ENCODE assay signal across 24 cellular contexts in genomic region chr20:1386323-1386722, GRCh38. TPM values are rescaled to one million over a fixed set of nuclear protein-coding genes. Genes with fewer than 3 reads are reported as not detected.
DNase-seq lines count a peak whose midpoint lies in the region; ATAC-seq and TF ChIP-seq lines count a peak whose summit lies in the region.
"Had no signal": no experiment of that assay in that cellular context is flagged by ENCODE, and none has a peak within 500 bp of the region (broad histone marks: within the 10 kb centered on the region; RNA-seq: fewer than 3 reads in every experiment).

No MANE protein-coding gene starts in this region.

- H3K27me3 Mint-ChIP-seq in activated CD4-positive, alpha-beta T cell treated with anti-CD3 and anti-CD28 coated beads, Interleukin-2, amount 10 ng/mL, durations not matched to agents 7 days and 5 days, result no peaks in the 10 kb centered on the region
- H3K27me3 Mint-ChIP-seq in activated naive CD8-positive, alpha-beta T cell treated with anti-CD3 and anti-CD28 coated beads, Interleukin-2, amount 50 U/mL, for 24 hours, result no peaks in the 10 kb centered on the region
- H3K27me3 Mint-ChIP-seq in stimulated activated memory B cell treated with anti-CD40 and anti-IgM and Interleukin-4, amounts not matched to agents 10 μg/mL and 1 μg/mL and 100 μg/mL, for 72 hours, result no peaks in the 10 kb centered on the region

- H3K36me3 ChIP-seq in HEK293 (ENCODE audit: control insufficient read depth in 2 of 2, insufficient read depth in 1 of 2, low read length in 2 of 2), result peaks cover 10 to 39% of the 10 kb centered on the region in 2 experiments; a peak in 2 of 3 replicates
- H3K36me3 ChIP-seq: gastroesophageal sphincter, neural progenitor cell had no signal

- CTCF ChIA-PET in activated CD4-positive, alpha-beta T cell treated with anti-CD3 and anti-CD28 coated beads, Interleukin-2, amount 10 ng/mL, durations not matched to agents 7 days and 5 days (lab: Charles Lee), result interaction anchor here (0.5 kb wide), 1 partner anchor 512 kb away, joined by 3 read pairs; no protein-coding TSS in a partner anchor
- CTCF ChIA-PET in HEK293 (lab: Yijun Ruan, JAX), result interaction anchor here (0.9 to 1.1 kb wide), 4 partner anchors 11 to 118 kb away, joined by 3 read pairs; no protein-coding TSS in a partner anchor

- no peaks in the 10 kb centered on the region for H3K9me3 ChIP-seq in HEK293 (ENCODE audit: control insufficient read depth, insufficient read depth, low read depth, low read length)
- H3K9me3 ChIP-seq: gastroesophageal sphincter had no signal

- peak overlapping the region; percentile 51 for H3K27ac Mint-ChIP-seq in activated CD4-positive, alpha-beta T cell treated with anti-CD3 and anti-CD28 coated beads, Interleukin-2, amount 10 ng/mL, durations not matched to agents 7 days and 5 days
- H3K27ac Mint-ChIP-seq in activated naive CD8-positive, alpha-beta T cell treated with anti-CD3 and anti-CD28 coated beads, Interleukin-2, amount 50 U/mL, for 24 hours, result peak overlapping the region; percentile 40
- H3K27ac Mint-ChIP-seq in stimulated activated memory B cell treated with anti-CD40 and anti-IgM and Interleukin-4, amounts not matched to agents 10 μg/mL and 1 μg/mL and 100 μg/mL, for 72 hours, result peak overlapping the region; percentile 46
- H3K27ac Mint-ChIP-seq: neural progenitor cell, WTC11 had no signal

- DNase-seq in activated CD4-positive, alpha-beta T cell treated with anti-CD3 and anti-CD28 coated beads, Interleukin-2, amount 10 ng/mL, durations not matched to agents 7 days and 5 days, result no peak
- DNase-seq in activated CD4-positive, alpha-beta T cell treated with anti-CD3 and anti-CD28 coated beads for 48 hours, result no peak
- DNase-seq in activated naive CD8-positive, alpha-beta T cell treated with anti-CD3 and anti-CD28 coated beads, Interleukin-2, amount 50 U/mL, for 24 hours, result no peak
- no peak for DNase-seq in NCI-H1048 (lab: John Stamatoyannopoulos, UW)
- DNase-seq: COR-L47; DMS79; GDM1; NCI-H1694 treated with DMSO at 0.1 percent for 48 hours; NCI-H2171; NCI-H524; NK-92 treated with Interleukin-12 subunit alpha and Interleukin-12 subunit beta, amount 100 ng/mL, for 24 hours; right cardiac atrium; SHP77 treated with DMSO at 0.1 percent for 48 hours; stimulated activated CD4-positive, alpha-beta T cell treated with anti-CD3 and anti-CD28 coated beads, Interleukin-2, amount 100 ng/mL, for 24 hours; substantia nigra had no signal

- H3K36me3 Mint-ChIP-seq in activated CD4-positive, alpha-beta T cell treated with anti-CD3 and anti-CD28 coated beads, Interleukin-2, amount 10 ng/mL, durations not matched to agents 7 days and 5 days (ENCODE audit: low read depth), result peaks cover 56% of the 10 kb centered on the region
- H3K36me3 Mint-ChIP-seq in activated naive CD8-positive, alpha-beta T cell treated with anti-CD3 and anti-CD28 coated beads, Interleukin-2, amount 50 U/mL, for 24 hours (ENCODE audit: low read depth), result peaks cover 48% of the 10 kb centered on the region
- peaks cover 22% of the 10 kb centered on the region for H3K36me3 Mint-ChIP-seq in stimulated activated memory B cell treated with anti-CD40 and anti-IgM and Interleukin-4, amounts not matched to agents 10 μg/mL and 1 μg/mL and 100 μg/mL, for 72 hours
- H3K36me3 Mint-ChIP-seq: WTC11 had no signal

- peaks cover 53% of the 10 kb centered on the region for H3K4me1 ChIP-seq in HEK293 (ENCODE audit: control insufficient read depth, insufficient read depth, low read length)

- no peak overlapping the region for H3K4me3 ChIP-seq in HEK293 (ENCODE audit: low read depth, low read length)
- H3K4me3 ChIP-seq: gastroesophageal sphincter, hepatocyte, neural progenitor cell had no signal

- no peaks in the 10 kb centered on the region for H3K9me3 Mint-ChIP-seq in activated CD4-positive, alpha-beta T cell treated with anti-CD3 and anti-CD28 coated beads, Interleukin-2, amount 10 ng/mL, durations not matched to agents 7 days and 5 days
- no peaks in the 10 kb centered on the region for H3K9me3 Mint-ChIP-seq in activated naive CD8-positive, alpha-beta T cell treated with anti-CD3 and anti-CD28 coated beads, Interleukin-2, amount 50 U/mL, for 24 hours
- no peaks in the 10 kb centered on the region for H3K9me3 Mint-ChIP-seq in stimulated activated memory B cell treated with anti-CD40 and anti-IgM and Interleukin-4, amounts not matched to agents 10 μg/mL and 1 μg/mL and 100 μg/mL, for 72 hours
- H3K9me3 Mint-ChIP-seq: activated naive CD4-positive, alpha-beta T cell treated with anti-CD3 and anti-CD28 coated beads, Interleukin-2, amount 50 U/mL, for 72 hours; neural progenitor cell; WTC11 had no signal

- H3K27ac ChIP-seq in HEK293 (ENCODE audit: extremely low read depth, low read depth, low read length), result no peak overlapping the region
- H3K27ac ChIP-seq: gastroesophageal sphincter, hepatocyte, neural progenitor cell had no signal

- TF ChIP-seq CTCF in HEK293 (tag by site-specific recombination; IDR thresholded peaks at IDR 0.05), result no peak

- no peak for ATAC-seq in activated naive CD8-positive, alpha-beta T cell treated with anti-CD3 and anti-CD28 coated beads, Interleukin-2, amount 50 U/mL, for 24 hours
- ATAC-seq in stimulated activated memory B cell treated with anti-CD40 and anti-IgM and Interleukin-4, amounts not matched to agents 10 μg/mL and 1 μg/mL and 100 μg/mL, for 72 hours, result no peak
- ATAC-seq in HG02588 (IDR thresholded peaks at IDR 0.05; ENCODE audit: unreplicated experiment) (no peak), GM21528 (IDR thresholded peaks at IDR 0.05; ENCODE audit: low FRiP score, unreplicated experiment) (no peak)
- ATAC-seq: activated naive CD4-positive, alpha-beta T cell treated with anti-CD3 and anti-CD28 coated beads, Interleukin-2, amount 50 U/mL, for 72 hours; gastroesophageal sphincter; right cardiac atrium; WTC11 had no signal

- no peak overlapping the region for H3K4me3 Mint-ChIP-seq in activated CD4-positive, alpha-beta T cell treated with anti-CD3 and anti-CD28 coated beads, Interleukin-2, amount 10 ng/mL, durations not matched to agents 7 days and 5 days
- H3K4me3 Mint-ChIP-seq in activated naive CD8-positive, alpha-beta T cell treated with anti-CD3 and anti-CD28 coated beads, Interleukin-2, amount 50 U/mL, for 24 hours, result no peak overlapping the region
- H3K4me3 Mint-ChIP-seq in stimulated activated memory B cell treated with anti-CD40 and anti-IgM and Interleukin-4, amounts not matched to agents 10 μg/mL and 1 μg/mL and 100 μg/mL, for 72 hours, result no peak overlapping the region
- H3K4me3 Mint-ChIP-seq: neural progenitor cell, WTC11 had no signal

- peaks cover 89% of the 10 kb centered on the region for H3K4me1 Mint-ChIP-seq in activated CD4-positive, alpha-beta T cell treated with anti-CD3 and anti-CD28 coated beads, Interleukin-2, amount 10 ng/mL, durations not matched to agents 7 days and 5 days
- peaks cover 95% of the 10 kb centered on the region for H3K4me1 Mint-ChIP-seq in activated naive CD8-positive, alpha-beta T cell treated with anti-CD3 and anti-CD28 coated beads, Interleukin-2, amount 50 U/mL, for 24 hours
- peaks cover 81% of the 10 kb centered on the region for H3K4me1 Mint-ChIP-seq in stimulated activated memory B cell treated with anti-CD40 and anti-IgM and Interleukin-4, amounts not matched to agents 10 μg/mL and 1 μg/mL and 100 μg/mL, for 72 hours

- POLR2A ChIA-PET in activated CD4-positive, alpha-beta T cell treated with anti-CD3 and anti-CD28 coated beads, Interleukin-2, amount 10 ng/mL, durations not matched to agents 7 days and 5 days (lab: Charles Lee), result no interaction called here
- POLR2A ChIA-PET in HEK293 (lab: Yijun Ruan, JAX), result no interaction called here

TF ChIP-seq in HEK293, 187 proteins besides CTCF, POLR2A, EP300 and RAD21:
- peak; percentile 98 for TF ChIP-seq GLIS1 (tag by site-specific recombination; IDR thresholded peaks at IDR 0.05)
- TF ChIP-seq PRDM1 (tag by site-specific recombination; IDR thresholded peaks at IDR 0.05), result no peak
- no peak for TF ChIP-seq ZNF785 (tag by site-specific recombination; IDR thresholded peaks at IDR 0.05)

RNA-seq across cellular contexts. Expression of gene FKBP1A, which starts 6.5 kb away (rescaled TPM):
- total RNA-seq in activated CD4-positive, alpha-beta T cell treated with anti-CD3 and anti-CD28 coated beads, Interleukin-2, amount 10 ng/mL, durations not matched to agents 7 days and 5 days, result 100 to 1,000 TPM; 207 to 238 TPM

RNA-seq across cellular contexts. Expression of gene SDCBP2, which starts 57.4 kb away (rescaled TPM):
- 1 to 10 TPM; 1.4 to 2.2 TPM for total RNA-seq in activated CD4-positive, alpha-beta T cell treated with anti-CD3 and anti-CD28 coated beads, Interleukin-2, amount 10 ng/mL, durations not matched to agents 7 days and 5 days
